In genomic region chr19:14022469-14022868, GRCh38 we compare ENCODE assay signal across 1 cellular context.
TF ChIP-seq lines count a peak whose summit lies in the region.

No MANE protein-coding gene starts in this region.

TF ChIP-seq in SK-N-SH, 30 proteins besides CTCF, POLR2A, EP300 and RAD21 (continued from another document):
- TF ChIP-seq, protein P1, sequence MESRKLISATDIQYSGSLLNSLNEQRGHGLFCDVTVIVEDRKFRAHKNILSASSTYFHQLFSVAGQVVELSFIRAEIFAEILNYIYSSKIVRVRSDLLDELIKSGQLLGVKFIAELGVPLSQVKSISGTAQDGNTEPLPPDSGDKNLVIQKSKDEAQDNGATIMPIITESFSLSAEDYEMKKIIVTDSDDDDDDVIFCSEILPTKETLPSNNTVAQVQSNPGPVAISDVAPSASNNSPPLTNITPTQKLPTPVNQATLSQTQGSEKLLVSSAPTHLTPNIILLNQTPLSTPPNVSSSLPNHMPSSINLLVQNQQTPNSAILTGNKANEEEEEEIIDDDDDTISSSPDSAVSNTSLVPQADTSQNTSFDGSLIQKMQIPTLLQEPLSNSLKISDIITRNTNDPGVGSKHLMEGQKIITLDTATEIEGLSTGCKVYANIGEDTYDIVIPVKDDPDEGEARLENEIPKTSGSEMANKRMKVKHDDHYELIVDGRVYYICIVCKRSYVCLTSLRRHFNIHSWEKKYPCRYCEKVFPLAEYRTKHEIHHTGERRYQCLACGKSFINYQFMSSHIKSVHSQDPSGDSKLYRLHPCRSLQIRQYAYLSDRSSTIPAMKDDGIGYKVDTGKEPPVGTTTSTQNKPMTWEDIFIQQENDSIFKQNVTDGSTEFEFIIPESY (IDR thresholded peaks at IDR 0.05; ENCODE audit: borderline replicate concordance, low read depth): no peak
- TF ChIP-seq USF2 (IDR thresholded peaks at IDR 0.05; ENCODE audit: borderline replicate concordance, low read depth, low read length) (no peak), YY1 (IDR thresholded peaks at IDR 0.05; ENCODE audit: low read depth) (no peak), MEF2A (IDR thresholded peaks at IDR 0.05; ENCODE audit: borderline replicate concordance, low read depth) (no peak), NFIC (IDR thresholded peaks at IDR 0.05; ENCODE audit: borderline replicate concordance) (no peak), FOSL2 (IDR thresholded peaks at IDR 0.05; ENCODE audit: borderline replicate concordance, low read depth) (no peak)
- TF ChIP-seq, protein P2, sequence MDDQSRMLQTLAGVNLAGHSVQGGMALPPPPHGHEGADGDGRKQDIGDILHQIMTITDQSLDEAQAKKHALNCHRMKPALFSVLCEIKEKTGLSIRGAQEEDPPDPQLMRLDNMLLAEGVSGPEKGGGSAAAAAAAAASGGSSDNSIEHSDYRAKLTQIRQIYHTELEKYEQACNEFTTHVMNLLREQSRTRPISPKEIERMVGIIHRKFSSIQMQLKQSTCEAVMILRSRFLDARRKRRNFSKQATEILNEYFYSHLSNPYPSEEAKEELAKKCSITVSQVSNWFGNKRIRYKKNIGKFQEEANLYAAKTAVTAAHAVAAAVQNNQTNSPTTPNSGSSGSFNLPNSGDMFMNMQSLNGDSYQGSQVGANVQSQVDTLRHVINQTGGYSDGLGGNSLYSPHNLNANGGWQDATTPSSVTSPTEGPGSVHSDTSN (IDR thresholded peaks at IDR 0.05): no peak
- TF ChIP-seq, protein P3, sequence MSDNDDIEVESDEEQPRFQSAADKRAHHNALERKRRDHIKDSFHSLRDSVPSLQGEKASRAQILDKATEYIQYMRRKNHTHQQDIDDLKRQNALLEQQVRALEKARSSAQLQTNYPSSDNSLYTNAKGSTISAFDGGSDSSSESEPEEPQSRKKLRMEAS (IDR thresholded peaks at IDR 0.05; ENCODE audit: low read depth): no peak
TF ChIP-seq in SK-N-SH: peak in this region for 0.
